ENCODE assay signal across 1 cellular context in the genomic region with DNA sequence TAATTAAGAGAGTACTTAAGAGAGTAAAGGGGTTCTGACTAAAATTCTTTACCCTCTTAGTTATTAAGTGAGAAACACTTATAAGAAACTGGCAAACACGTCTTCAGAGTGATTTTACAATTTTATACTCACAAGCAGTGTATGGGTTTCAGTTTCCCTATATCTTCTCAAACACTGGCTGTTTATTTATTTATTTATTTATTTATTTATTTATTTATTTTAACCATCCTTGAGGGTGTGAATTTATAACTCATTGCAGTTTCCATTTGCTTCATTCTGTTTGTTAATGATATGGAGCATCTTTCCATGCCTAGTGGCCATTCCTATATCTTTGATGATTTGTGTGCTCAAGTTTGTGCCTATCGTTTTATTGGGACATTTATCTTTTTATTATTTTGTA.
A peak's percentile ranks its signal among the peaks of the same experiment; 100 is the strongest.
TF ChIP-seq lines count a peak whose summit lies in the region.

No MANE protein-coding gene starts in this region.

TF ChIP-seq in HEK293, 187 proteins besides CTCF, POLR2A, EP300 and RAD21 (continued from another document):
- TF ChIP-seq, protein P1, sequence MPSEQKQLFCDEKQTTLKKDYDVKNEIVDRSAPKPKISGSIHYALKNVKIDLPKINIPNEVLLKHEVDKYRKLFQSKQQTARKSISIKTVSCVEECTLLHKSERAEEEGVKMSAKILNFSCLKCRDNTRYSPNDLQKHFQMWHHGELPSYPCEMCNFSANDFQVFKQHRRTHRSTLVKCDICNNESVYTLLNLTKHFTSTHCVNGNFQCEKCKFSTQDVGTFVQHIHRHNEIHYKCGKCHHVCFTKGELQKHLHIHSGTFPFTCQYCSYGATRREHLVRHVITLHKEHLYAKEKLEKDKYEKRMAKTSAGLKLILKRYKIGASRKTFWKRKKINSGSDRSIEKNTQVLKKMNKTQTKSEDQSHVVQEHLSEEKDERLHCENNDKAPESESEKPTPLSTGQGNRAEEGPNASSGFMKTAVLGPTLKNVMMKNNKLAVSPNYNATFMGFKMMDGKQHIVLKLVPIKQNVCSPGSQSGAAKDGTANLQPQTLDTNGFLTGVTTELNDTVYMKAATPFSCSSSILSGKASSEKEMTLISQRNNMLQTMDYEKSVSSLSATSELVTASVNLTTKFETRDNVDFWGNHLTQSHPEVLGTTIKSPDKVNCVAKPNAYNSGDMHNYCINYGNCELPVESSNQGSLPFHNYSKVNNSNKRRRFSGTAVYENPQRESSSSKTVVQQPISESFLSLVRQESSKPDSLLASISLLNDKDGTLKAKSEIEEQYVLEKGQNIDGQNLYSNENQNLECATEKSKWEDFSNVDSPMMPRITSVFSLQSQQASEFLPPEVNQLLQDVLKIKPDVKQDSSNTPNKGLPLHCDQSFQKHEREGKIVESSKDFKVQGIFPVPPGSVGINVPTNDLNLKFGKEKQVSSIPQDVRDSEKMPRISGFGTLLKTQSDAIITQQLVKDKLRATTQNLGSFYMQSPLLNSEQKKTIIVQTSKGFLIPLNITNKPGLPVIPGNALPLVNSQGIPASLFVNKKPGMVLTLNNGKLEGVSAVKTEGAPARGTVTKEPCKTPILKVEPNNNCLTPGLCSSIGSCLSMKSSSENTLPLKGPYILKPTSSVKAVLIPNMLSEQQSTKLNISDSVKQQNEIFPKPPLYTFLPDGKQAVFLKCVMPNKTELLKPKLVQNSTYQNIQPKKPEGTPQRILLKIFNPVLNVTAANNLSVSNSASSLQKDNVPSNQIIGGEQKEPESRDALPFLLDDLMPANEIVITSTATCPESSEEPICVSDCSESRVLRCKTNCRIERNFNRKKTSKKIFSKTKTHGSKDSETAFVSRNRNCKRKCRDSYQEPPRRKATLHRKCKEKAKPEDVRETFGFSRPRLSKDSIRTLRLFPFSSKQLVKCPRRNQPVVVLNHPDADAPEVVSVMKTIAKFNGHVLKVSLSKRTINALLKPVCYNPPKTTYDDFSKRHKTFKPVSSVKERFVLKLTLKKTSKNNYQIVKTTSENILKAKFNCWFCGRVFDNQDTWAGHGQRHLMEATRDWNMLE (tag by site-specific recombination; conservative IDR thresholded peaks at IDR 0.05; ENCODE audit: low read depth) = peak; percentile 70
- TF ChIP-seq ZNF394 (tag by site-specific recombination; IDR thresholded peaks at IDR 0.05; ENCODE audit: borderline replicate concordance) (peak; percentile 59; the same call in 1 of the 2 replicates), GFI1B (tag by site-specific recombination; IDR thresholded peaks at IDR 0.05) (no peak), ZNF623 (tag by site-specific recombination; IDR thresholded peaks at IDR 0.05) (peak; percentile 33)
- TF ChIP-seq, protein P2, sequence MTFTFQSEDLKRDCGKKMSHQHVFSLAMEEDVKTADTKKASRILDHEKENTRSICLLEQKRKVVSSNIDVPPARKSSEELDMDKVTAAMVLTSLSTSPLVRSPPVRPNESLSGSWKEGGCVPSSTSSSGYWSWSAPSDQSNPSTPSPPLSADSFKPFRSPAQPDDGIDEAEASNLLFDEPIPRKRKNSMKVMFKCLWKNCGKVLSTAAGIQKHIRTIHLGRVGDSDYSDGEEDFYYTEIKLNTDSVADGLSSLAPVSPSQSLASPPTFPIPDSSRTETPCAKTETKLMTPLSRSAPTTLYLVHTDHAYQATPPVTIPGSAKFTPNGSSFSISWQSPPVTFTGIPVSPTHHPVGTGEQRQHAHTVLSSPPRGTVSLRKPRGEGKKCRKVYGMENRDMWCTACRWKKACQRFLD (tag by site-specific recombination; IDR thresholded peaks at IDR 0.05) = no peak
- TF ChIP-seq, protein P3, sequence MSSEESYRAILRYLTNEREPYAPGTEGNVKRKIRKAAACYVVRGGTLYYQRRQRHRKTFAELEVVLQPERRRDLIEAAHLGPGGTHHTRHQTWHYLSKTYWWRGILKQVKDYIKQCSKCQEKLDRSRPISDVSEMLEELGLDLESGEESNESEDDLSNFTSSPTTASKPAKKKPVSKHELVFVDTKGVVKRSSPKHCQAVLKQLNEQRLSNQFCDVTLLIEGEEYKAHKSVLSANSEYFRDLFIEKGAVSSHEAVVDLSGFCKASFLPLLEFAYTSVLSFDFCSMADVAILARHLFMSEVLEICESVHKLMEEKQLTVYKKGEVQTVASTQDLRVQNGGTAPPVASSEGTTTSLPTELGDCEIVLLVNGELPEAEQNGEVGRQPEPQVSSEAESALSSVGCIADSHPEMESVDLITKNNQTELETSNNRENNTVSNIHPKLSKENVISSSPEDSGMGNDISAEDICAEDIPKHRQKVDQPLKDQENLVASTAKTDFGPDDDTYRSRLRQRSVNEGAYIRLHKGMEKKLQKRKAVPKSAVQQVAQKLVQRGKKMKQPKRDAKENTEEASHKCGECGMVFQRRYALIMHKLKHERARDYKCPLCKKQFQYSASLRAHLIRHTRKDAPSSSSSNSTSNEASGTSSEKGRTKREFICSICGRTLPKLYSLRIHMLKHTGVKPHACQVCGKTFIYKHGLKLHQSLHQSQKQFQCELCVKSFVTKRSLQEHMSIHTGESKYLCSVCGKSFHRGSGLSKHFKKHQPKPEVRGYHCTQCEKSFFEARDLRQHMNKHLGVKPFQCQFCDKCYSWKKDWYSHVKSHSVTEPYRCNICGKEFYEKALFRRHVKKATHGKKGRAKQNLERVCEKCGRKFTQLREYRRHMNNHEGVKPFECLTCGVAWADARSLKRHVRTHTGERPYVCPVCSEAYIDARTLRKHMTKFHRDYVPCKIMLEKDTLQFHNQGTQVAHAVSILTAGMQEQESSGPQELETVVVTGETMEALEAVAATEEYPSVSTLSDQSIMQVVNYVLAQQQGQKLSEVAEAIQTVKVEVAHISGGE (tag by site-specific recombination; conservative IDR thresholded peaks at IDR 0.05; ENCODE audit: low read depth) = peak; percentile 54
- TF ChIP-seq, protein P4, sequence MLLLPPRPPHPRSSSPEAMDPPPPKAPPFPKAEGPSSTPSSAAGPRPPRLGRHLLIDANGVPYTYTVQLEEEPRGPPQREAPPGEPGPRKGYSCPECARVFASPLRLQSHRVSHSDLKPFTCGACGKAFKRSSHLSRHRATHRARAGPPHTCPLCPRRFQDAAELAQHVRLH (tag by site-specific recombination; IDR thresholded peaks at IDR 0.05) = no peak
